Comparison of ENCODE assay signal across 20 cellular contexts in the genomic region with DNA sequence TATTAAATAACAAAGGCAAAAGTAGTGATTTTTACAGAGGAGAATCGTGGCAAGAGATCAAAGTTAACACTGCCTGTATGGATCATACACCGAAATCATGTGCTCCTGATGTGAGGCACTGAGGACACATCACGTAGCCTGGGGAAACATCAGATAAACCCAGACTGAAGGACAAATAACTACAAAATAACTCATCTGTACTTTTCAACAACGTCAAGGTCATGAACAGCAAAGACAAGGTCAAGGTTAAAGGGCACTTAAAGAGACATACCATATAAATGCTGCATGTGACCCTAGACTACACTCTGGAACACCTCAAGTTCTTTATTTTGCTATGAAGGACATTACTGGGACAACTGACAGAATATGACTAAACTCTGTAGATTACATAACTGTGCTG. TPM values are rescaled to one million over a fixed set of nuclear protein-coding genes. Genes with fewer than 3 reads are reported as not detected.
DNase-seq lines count a peak whose midpoint lies in the region; ATAC-seq and TF ChIP-seq lines count a peak whose summit lies in the region.
"Had no signal": no experiment of that assay in that cellular context is flagged by ENCODE, and none has a peak within 500 bp of the region (broad histone marks: within the 10 kb centered on the region; RNA-seq: fewer than 3 reads in every experiment).

No MANE protein-coding gene starts in this region.

- no peak overlapping the region for H2BK120ac ChIP-seq in IMR-90 (ENCODE audit: low read depth, low read length)

- no peaks in the 10 kb centered on the region; the same call in 1 of the 2 replicates for H3K79me2 ChIP-seq in Karpas-422 (ENCODE audit: low read length)

- no peaks in the 10 kb centered on the region for H3K9me2 ChIP-seq in Karpas-422 (replicated peaks; ENCODE audit: insufficient read depth, low read length)

- no peak overlapping the region for H3K4me3 Mint-ChIP-seq in activated CD4-positive, alpha-beta T cell treated with anti-CD3 and anti-CD28 coated beads for 36 hours
- H3K4me3 Mint-ChIP-seq in activated T-helper 17 cell treated with anti-CD3 and anti-CD28 coated beads, Interleukin-2, amount 50 U/mL, for 72 hours = peak overlapping the region; percentile 73
- peak overlapping the region; percentile 40 for H3K4me3 Mint-ChIP-seq in natural killer cell
- no peak overlapping the region for H3K4me3 Mint-ChIP-seq in MCF 10A (ENCODE audit: unreplicated experiment)

- H3K4me3 ChIP-seq in IMR-90 (ENCODE audit: insufficient read depth, low read depth, low read length) (no peak overlapping the region), Karpas-422 (ENCODE audit: low read length) (no peak overlapping the region)
- H3K4me3 ChIP-seq: ovary, upper lobe of left lung had no signal

- intact Hi-C loops in activated CD4-positive, alpha-beta T cell treated with anti-CD3 and anti-CD28 coated beads for 36 hours (cut with DNase I, micrococcal nuclease) = loop anchor here in 1 of 2 experiments (10.0 kb wide), 1 partner anchor 521 kb away; the partner anchor contains the start of gene TARS3
- intact Hi-C loops in IMR-90 (cut with micrococcal nuclease) (no loop called here), natural killer cell (cut with micrococcal nuclease) (no loop called here), MCF 10A (cut with micrococcal nuclease) (loop anchor here (5.0 kb wide), 1 partner anchor 76 kb away; no protein-coding TSS in a partner anchor)

- peaks cover 75% of the 10 kb centered on the region for H4K20me1 ChIP-seq in IMR-90 (ENCODE audit: insufficient read depth, low read length)
- H4K20me1 ChIP-seq in Karpas-422 (ENCODE audit: insufficient read depth, low read depth, low read length) = peaks cover 71% of the 10 kb centered on the region

- DNase-seq in activated CD4-positive, alpha-beta T cell treated with anti-CD3 and anti-CD28 coated beads for 36 hours = no peak
- no peak for DNase-seq in activated CD4-positive, alpha-beta T cell treated with anti-CD3 and anti-CD28 coated beads for 1 hour
- no peak for DNase-seq in IMR-90
- no peak for DNase-seq in natural killer cell
- no peak for DNase-seq in MCF 10A (ENCODE audit: unreplicated experiment)
- DNase-seq in Karpas-422 = no peak
- DNase-seq: activated CD4-positive, alpha-beta T cell treated with anti-CD3 and anti-CD28 coated beads, Interleukin-2, amount 50 U/mL, for 4 hours; activated gamma-delta T cell treated with Interleukin-2 at 50 U/mL for 16 hours; Calu3; GF-D8; hippocampal formation; NCI-H1105 treated with DMSO at 0.1 percent for 48 hours; NCI-H2171 treated with DMSO at 0.1 percent for 48 hours; NCI-H82; ovary; SHP77 treated with DMSO at 0.1 percent for 48 hours; stimulated activated naive CD4-positive, alpha-beta T cell; upper lobe of left lung had no signal

- dilution Hi-C loops in IMR-90 (cut with HindIII; ENCODE audit: low sequenced_read_pairs, unreplicated experiment) = no loop called here

- ATAC-seq in activated CD4-positive, alpha-beta T cell treated with anti-CD3 and anti-CD28 coated beads for 36 hours = no peak
- ATAC-seq in IMR-90 (ENCODE audit: low read depth) = no peak
- ATAC-seq in activated T-helper 17 cell treated with anti-CD3 and anti-CD28 coated beads, Interleukin-2, amount 50 U/mL, for 72 hours (replicated peaks) = no peak
- ATAC-seq in natural killer cell = no peak
- ATAC-seq in HG03095 (IDR thresholded peaks at IDR 0.05; ENCODE audit: unreplicated experiment) = no peak

- peak overlapping the region; percentile 49; the same call in 1 of the 2 replicates for H3K23ac ChIP-seq in IMR-90 (ENCODE audit: low read depth, low read length)

- POLR2A ChIA-PET in activated CD4-positive, alpha-beta T cell treated with anti-CD3 and anti-CD28 coated beads for 36 hours (lab: Charles Lee) = no interaction called here
- POLR2A ChIA-PET in IMR-90 (lab: Charles Lee; ENCODE audit: unreplicated experiment) = no interaction called here
- POLR2A ChIA-PET in MCF 10A (lab: Yijun Ruan, JAX) = no interaction called here

- H3K79me1 ChIP-seq in IMR-90 (ENCODE audit: low read depth in 1 of 2, low read length in 2 of 2) = peaks cover 3 to 60% of the 10 kb centered on the region in 2 experiments; a peak in 2 of 4 replicates

- no peaks in the 10 kb centered on the region for H3K27me3 Mint-ChIP-seq in activated CD4-positive, alpha-beta T cell treated with anti-CD3 and anti-CD28 coated beads for 36 hours
- no peaks in the 10 kb centered on the region for H3K27me3 Mint-ChIP-seq in activated T-helper 17 cell treated with anti-CD3 and anti-CD28 coated beads, Interleukin-2, amount 50 U/mL, for 72 hours
- no peaks in the 10 kb centered on the region for H3K27me3 Mint-ChIP-seq in natural killer cell (ENCODE audit: low read depth in 2 of 2)
- H3K27me3 Mint-ChIP-seq in MCF 10A (ENCODE audit: insufficient read depth, unreplicated experiment) = no peaks in the 10 kb centered on the region

- peaks cover 23% of the 10 kb centered on the region for H3K9me1 ChIP-seq in IMR-90 (ENCODE audit: insufficient read depth, low read length)

- H3K4me1 ChIP-seq in IMR-90 (ENCODE audit: control insufficient read depth, insufficient read depth, low read length) = peaks cover 34% of the 10 kb centered on the region
- H3K4me1 ChIP-seq in Karpas-422 (ENCODE audit: low read length) = peaks cover 20% of the 10 kb centered on the region

- no peaks in the 10 kb centered on the region for H3K36me3 ChIP-seq in IMR-90 (ENCODE audit: control insufficient read depth, insufficient read depth, low read length)
- no peaks in the 10 kb centered on the region for H3K36me3 ChIP-seq in Karpas-422 (ENCODE audit: insufficient read depth, low read length)
- H3K36me3 ChIP-seq: ovary, upper lobe of left lung had no signal

- H3K36me3 Mint-ChIP-seq in activated CD4-positive, alpha-beta T cell treated with anti-CD3 and anti-CD28 coated beads for 36 hours (ENCODE audit: low read depth) = peaks cover 30% of the 10 kb centered on the region
- peaks cover 81% of the 10 kb centered on the region for H3K36me3 Mint-ChIP-seq in activated T-helper 17 cell treated with anti-CD3 and anti-CD28 coated beads, Interleukin-2, amount 50 U/mL, for 72 hours (ENCODE audit: low read depth)
- H3K36me3 Mint-ChIP-seq in natural killer cell (no peaks in the 10 kb centered on the region), MCF 10A (ENCODE audit: insufficient read depth, unreplicated experiment) (no peaks in the 10 kb centered on the region)

- no TSS peak for BruUV-seq in IMR-90 (replicated peaks; lab: Mats Ljungman, UMichigan)
- no TSS peak for BruUV-seq in MCF 10A (replicated peaks; lab: Mats Ljungman, UMichigan)

- in situ Hi-C loops in IMR-90 (cut with MboI; ENCODE audit: low sequenced_read_pairs) = no loop called here

- TF ChIP-seq POLR2A in IMR-90 (IDR thresholded peaks at IDR 0.05; ENCODE audit: low read depth, low read length) = no peak

- no peaks in the 10 kb centered on the region for H3K27me3 ChIP-seq in IMR-90 (ENCODE audit: control insufficient read depth, insufficient read depth, low read length)
- H3K27me3 ChIP-seq in Karpas-422 (ENCODE audit: low read length) = no peaks in the 10 kb centered on the region
- H3K27me3 ChIP-seq: ovary, upper lobe of left lung had no signal

- TF ChIP-seq CTCF in IMR-90 (conservative IDR thresholded peaks at IDR 0.05; ENCODE audit: low read depth, low read length) (no peak), natural killer cell (IDR thresholded peaks at IDR 0.05) (no peak), MCF 10A (IDR thresholded peaks at IDR 0.05; ENCODE audit: unreplicated experiment) (no peak)

- 0 out of 2 replicates have a peak overlapping the region, but pooled peaks have one; percentile 5 for H2BK20ac ChIP-seq in IMR-90 (ENCODE audit: low read depth, low read length)

- no peaks in the 10 kb centered on the region for H3K9me3 ChIP-seq in IMR-90 (ENCODE audit: control insufficient read depth, insufficient read depth, low read length)
- no peaks in the 10 kb centered on the region for H3K9me3 ChIP-seq in Karpas-422 (ENCODE audit: low read length)
- H3K9me3 ChIP-seq: ovary, upper lobe of left lung had no signal

- H3K18ac ChIP-seq in IMR-90 (ENCODE audit: low read depth, low read length) = no peak overlapping the region

- no peaks in the 10 kb centered on the region for H3K9me3 Mint-ChIP-seq in activated CD4-positive, alpha-beta T cell treated with anti-CD3 and anti-CD28 coated beads for 36 hours (ENCODE audit: low read depth)
- H3K9me3 Mint-ChIP-seq in activated T-helper 17 cell treated with anti-CD3 and anti-CD28 coated beads, Interleukin-2, amount 50 U/mL, for 72 hours = no peaks in the 10 kb centered on the region
- H3K9me3 Mint-ChIP-seq in natural killer cell = no peaks in the 10 kb centered on the region
- H3K9me3 Mint-ChIP-seq in MCF 10A (ENCODE audit: unreplicated experiment) = no peaks in the 10 kb centered on the region

- H4K8ac ChIP-seq in IMR-90 (ENCODE audit: low read depth in 2 of 2, low read length in 2 of 2) = no peak overlapping the region

- H2BK15ac ChIP-seq in IMR-90 (ENCODE audit: low read depth, low read length) = no peak overlapping the region

- no peak for TF ChIP-seq RAD21 in IMR-90 (IDR thresholded peaks at IDR 0.05; ENCODE audit: low read length)

- no peak overlapping the region for H4K5ac ChIP-seq in IMR-90 (ENCODE audit: low read depth, low read length)

- H3K4me1 Mint-ChIP-seq in activated CD4-positive, alpha-beta T cell treated with anti-CD3 and anti-CD28 coated beads for 36 hours = peaks cover 91% of the 10 kb centered on the region
- H3K4me1 Mint-ChIP-seq in activated T-helper 17 cell treated with anti-CD3 and anti-CD28 coated beads, Interleukin-2, amount 50 U/mL, for 72 hours = peaks cover 59% of the 10 kb centered on the region
- H3K4me1 Mint-ChIP-seq in natural killer cell (peaks cover 83 to 84% of the 10 kb centered on the region in 2 donors), MCF 10A (ENCODE audit: insufficient read depth, unreplicated experiment) (peaks cover 53% of the 10 kb centered on the region)

- H3K14ac ChIP-seq in IMR-90 (replicated peaks; ENCODE audit: low read depth, low read length) = peak overlapping the region; percentile 43; the same call in 1 of the 2 replicates

- H3K27ac ChIP-seq in IMR-90 (ENCODE audit: insufficient read depth, low read length) = no peak overlapping the region
- H3K27ac ChIP-seq in Karpas-422 (ENCODE audit: low read length) = no peak overlapping the region

- WGBS in IMR-90 (ENCODE audit: extremely low coverage in 2 of 2, insufficient read length in 1 of 2), 2 experiments = 92% methylated on average over 2 of the region's 4 CpGs; no CpG with 5 or more reads in 1 of the 2 experiments

- CTCF ChIA-PET in activated CD4-positive, alpha-beta T cell treated with anti-CD3 and anti-CD28 coated beads for 36 hours (lab: Charles Lee) = interaction anchor here (1.9 to 2.2 kb wide), 2 partner anchors 9 to 12 kb away, joined by 6 to 18 read pairs; no protein-coding TSS in a partner anchor
- CTCF ChIA-PET in IMR-90 (lab: Yijun Ruan, JAX) = no interaction called here
- CTCF ChIA-PET in MCF 10A (lab: Yijun Ruan, JAX) = no interaction called here

- no peak overlapping the region for H2AK9ac ChIP-seq in IMR-90 (replicated peaks; ENCODE audit: low read depth, low read length, poor library complexity)

- H3K9ac ChIP-seq in IMR-90 (ENCODE audit: low read depth, low read length) (no peak overlapping the region), Karpas-422 (ENCODE audit: low read length) (no peak overlapping the region)

- H3K27ac Mint-ChIP-seq in activated CD4-positive, alpha-beta T cell treated with anti-CD3 and anti-CD28 coated beads for 36 hours = peak overlapping the region; percentile 84
- H3K27ac Mint-ChIP-seq in activated T-helper 17 cell treated with anti-CD3 and anti-CD28 coated beads, Interleukin-2, amount 50 U/mL, for 72 hours = peak overlapping the region; percentile 95
- H3K27ac Mint-ChIP-seq in natural killer cell (peak overlapping the region in 1 of 2 donors; percentile 66), MCF 10A (ENCODE audit: low read depth, unreplicated experiment) (no peak overlapping the region)

- no peak overlapping the region for H3K56ac ChIP-seq in IMR-90 (ENCODE audit: extremely low read depth, insufficient read depth, low read length)

- H2AFZ ChIP-seq in IMR-90 (replicated peaks; ENCODE audit: low read length, poor library complexity) (no peak overlapping the region), Karpas-422 (ENCODE audit: low read length) (no peak overlapping the region)

- H3K4me2 ChIP-seq in IMR-90 (ENCODE audit: low read depth, low read length) (no peak overlapping the region), Karpas-422 (ENCODE audit: low read depth, low read length, poor library complexity, severe bottlenecking) (no peak overlapping the region)

- no peak overlapping the region for H2BK5ac ChIP-seq in IMR-90 (ENCODE audit: low read depth, low read length, poor library complexity, severe bottlenecking)

- H3K4ac ChIP-seq in IMR-90 (ENCODE audit: low read depth, low read length) = peak overlapping the region; percentile 47; the same call in 1 of the 2 replicates

- peak overlapping the region; percentile 23; the same call in 1 of the 2 replicates for H2AK5ac ChIP-seq in IMR-90 (ENCODE audit: low read depth, low read length)

- no peak overlapping the region; the same call in 1 of the 2 replicates for H4K91ac ChIP-seq in IMR-90 (ENCODE audit: insufficient read depth, low read depth, low read length)

RNA-seq across cellular contexts. Expression of gene CHSY1, which starts 48.2 kb away (rescaled TPM):
- 10 to 100 TPM; 31.5 to 36.1 TPM for total RNA-seq in activated CD4-positive, alpha-beta T cell treated with anti-CD3 and anti-CD28 coated beads for 36 hours
- total RNA-seq in IMR-90 (2012; rRNA removed) (53.2 and 55.3 TPM in 2 replicates), natural killer cell (10 to 100 TPM; 21.1 to 32.5 (median 30.8) TPM), MCF 10A (2022) (24.3 and 29.8 TPM in 2 replicates)
- 40.5 and 40.9 TPM in 2 replicates for polyA plus RNA-seq in IMR-90 (2012; rRNA removed)
- 12.6 and 25.0 TPM in 2 replicates for polyA plus RNA-seq in IMR-90 (2012; cell fraction: cytosol; rRNA removed)
- 7.3 and 45.0 TPM in 2 replicates for polyA plus RNA-seq in IMR-90 (2012; cell fraction: nucleus; rRNA removed; ENCODE audit: low replicate concordance)
- total RNA-seq in activated T-helper 17 cell treated with anti-CD3 and anti-CD28 coated beads, Interleukin-2, amount 50 U/mL, for 72 hours = 100 to 1,000 TPM in 1 of 2 donors, 10 to 100 TPM in 1; 47.4 to 114 TPM
- total RNA-seq in Karpas-422 (2014; rRNA removed; shearing (Covaris generic); ENCODE audit: low replicate concordance) = 10.5 and 11.4 TPM in 2 replicates

Comparison
In these comparisons a context has a peak if more than half of its experiments do, and no peak if none do; other contexts are left out.
1. H3K4me3 Mint-ChIP-seq: peak in activated T-helper 17 cell treated with anti-CD3 and anti-CD28 coated beads, Interleukin-2, amount 50 U/mL, for 72 hours (single experiment) and natural killer cell (single experiment); none in activated CD4-positive, alpha-beta T cell treated with anti-CD3 and anti-CD28 coated beads for 36 hours (single experiment) and MCF 10A (single experiment).